Comparison of ENCODE assay signal across 26 cellular contexts in genomic region chr5:16695779-16696178, GRCh38.
"Had no signal": no experiment of that assay in that cellular context is flagged by ENCODE, and none has a peak within 500 bp of the region (broad histone marks: within the 10 kb centered on the region; RNA-seq: fewer than 3 reads in every experiment).

No MANE protein-coding gene starts in this region.

- DNase-seq: activated CD4-positive, alpha-beta memory T cell treated with anti-CD3 and anti-CD28 coated beads for 36 hours; activated CD4-positive, alpha-beta T cell treated with anti-CD3 and anti-CD28 coated beads for 48 hours; activated effector memory CD4-positive, alpha-beta T cell treated with Interleukin-2 at 50 U/mL for 16 hours; activated naive CD4-positive, alpha-beta T cell treated with anti-CD3 and anti-CD28 coated beads for 36 hours; activated naive CD8-positive, alpha-beta T cell treated with anti-CD3 and anti-CD28 coated beads, Interleukin-2, amount 50 U/mL, for 24 hours; activated T-cell treated with anti-CD3 and anti-CD28 coated beads, Interleukin-2, amount 50 U/mL, for 72 hours; anterior cingulate cortex; brain microvascular endothelial cell; central memory CD4-positive, alpha-beta T cell; effector memory CD8-positive, alpha-beta T cell; gastrocnemius medialis; heart left ventricle; islet precursor cell; left cardiac atrium; mesenchymal stem cell; mucosa of descending colon; small intestine; stimulated activated CD4-positive, alpha-beta T cell treated with anti-CD3 and anti-CD28 coated beads, Interleukin-2, amount 100 ng/mL, for 24 hours; stomach; T-helper 17 cell; trophoblast cell; uterus had no signal

- H3K4me3 ChIP-seq: esophagus muscularis mucosa, gastrocnemius medialis, heart left ventricle, mucosa of descending colon, stomach, suprapubic skin, uterus had no signal

- H3K36me3 Mint-ChIP-seq: activated CD4-positive, alpha-beta memory T cell treated with anti-CD3 and anti-CD28 coated beads for 36 hours; stimulated activated memory B cell treated with anti-CD40 and anti-IgM and Interleukin-4, amounts not matched to agents 10 μg/mL and 1 μg/mL and 100 μg/mL, for 72 hours had no signal

- H3K9me3 ChIP-seq: esophagus muscularis mucosa, gastrocnemius medialis, heart left ventricle, mucosa of descending colon, stomach, suprapubic skin, uterus had no signal

- H3K27me3 ChIP-seq: brain microvascular endothelial cell, esophagus muscularis mucosa, gastrocnemius medialis, heart left ventricle, stomach, suprapubic skin, uterus had no signal

- H3K9me3 Mint-ChIP-seq: activated CD4-positive, alpha-beta memory T cell treated with anti-CD3 and anti-CD28 coated beads for 36 hours; activated naive CD4-positive, alpha-beta T cell treated with anti-CD3 and anti-CD28 coated beads for 36 hours; activated naive CD8-positive, alpha-beta T cell treated with anti-CD3 and anti-CD28 coated beads, Interleukin-2, amount 50 U/mL, for 24 hours; activated T-cell treated with anti-CD3 and anti-CD28 coated beads, Interleukin-2, amount 50 U/mL, for 72 hours; effector memory CD8-positive, alpha-beta T cell; neural crest cell; stimulated activated memory B cell treated with anti-CD40 and anti-IgM and Interleukin-4, amounts not matched to agents 10 μg/mL and 1 μg/mL and 100 μg/mL, for 72 hours had no signal

- H3K27ac Mint-ChIP-seq: activated CD4-positive, alpha-beta memory T cell treated with anti-CD3 and anti-CD28 coated beads for 36 hours; activated naive CD4-positive, alpha-beta T cell treated with anti-CD3 and anti-CD28 coated beads for 36 hours; activated naive CD8-positive, alpha-beta T cell treated with anti-CD3 and anti-CD28 coated beads, Interleukin-2, amount 50 U/mL, for 24 hours; activated T-cell treated with anti-CD3 and anti-CD28 coated beads, Interleukin-2, amount 50 U/mL, for 72 hours; effector memory CD8-positive, alpha-beta T cell; stimulated activated memory B cell treated with anti-CD40 and anti-IgM and Interleukin-4, amounts not matched to agents 10 μg/mL and 1 μg/mL and 100 μg/mL, for 72 hours; T-helper 17 cell had no signal

- H3K36me3 ChIP-seq: uterus had no signal

- H3K4me1 ChIP-seq: esophagus muscularis mucosa, gastrocnemius medialis, heart left ventricle, stomach, suprapubic skin, uterus had no signal

- H3K4me3 Mint-ChIP-seq: activated CD4-positive, alpha-beta memory T cell treated with anti-CD3 and anti-CD28 coated beads for 36 hours; activated naive CD4-positive, alpha-beta T cell treated with anti-CD3 and anti-CD28 coated beads for 36 hours; activated naive CD8-positive, alpha-beta T cell treated with anti-CD3 and anti-CD28 coated beads, Interleukin-2, amount 50 U/mL, for 24 hours; activated T-cell treated with anti-CD3 and anti-CD28 coated beads, Interleukin-2, amount 50 U/mL, for 72 hours; effector memory CD8-positive, alpha-beta T cell; neural crest cell; stimulated activated memory B cell treated with anti-CD40 and anti-IgM and Interleukin-4, amounts not matched to agents 10 μg/mL and 1 μg/mL and 100 μg/mL, for 72 hours; T-helper 17 cell had no signal

- H3K4me1 Mint-ChIP-seq: stimulated activated memory B cell treated with anti-CD40 and anti-IgM and Interleukin-4, amounts not matched to agents 10 μg/mL and 1 μg/mL and 100 μg/mL, for 72 hours; T-helper 17 cell had no signal

- H3K27ac ChIP-seq: brain microvascular endothelial cell, esophagus muscularis mucosa, gastrocnemius medialis, heart left ventricle, stomach, suprapubic skin, uterus had no signal

- H3K27me3 Mint-ChIP-seq: activated CD4-positive, alpha-beta memory T cell treated with anti-CD3 and anti-CD28 coated beads for 36 hours had no signal
